ENCODE assay signal across 16 cellular contexts in genomic region chr1:51624851-51625250, GRCh38. TPM values are rescaled to one million over a fixed set of nuclear protein-coding genes. Genes with fewer than 3 reads are reported as not detected.
DNase-seq lines count a peak whose midpoint lies in the region; FAIRE-seq and TF ChIP-seq lines count a peak whose summit lies in the region.
"Had no signal": no experiment of that assay in that cellular context is flagged by ENCODE, and none has a peak within 500 bp of the region (broad histone marks: within the 10 kb centered on the region; RNA-seq: fewer than 3 reads in every experiment).

No MANE protein-coding gene starts in this region.

- no peak overlapping the region for H2AK5ac ChIP-seq in mesenchymal stem cell (ENCODE audit: low read length, severe bottlenecking)

- H2BK15ac ChIP-seq in mesenchymal stem cell (ENCODE audit: low read depth, poor library complexity, severe bottlenecking): no peak overlapping the region

- H3K18ac ChIP-seq in mesenchymal stem cell (ENCODE audit: low read depth in 1 of 2, low read length in 2 of 2): no peak overlapping the region

- DNase-seq in GM19239 (ENCODE audit: insufficient read length, low spot score) (no peak), mesenchymal stem cell (peak; percentile 20), HuH-7 (ENCODE audit: low spot score) (no peak), RKO (ENCODE audit: low spot score) (no peak), posterior vena cava (ENCODE audit: low spot score) (no peak), NCI-H748 (lab: John Stamatoyannopoulos, UW; ENCODE audit: unreplicated experiment) (no peak)
- DNase-seq: activated CD4-positive, alpha-beta T cell treated with anti-CD3 and anti-CD28 coated beads, Interleukin-2, amount 10 ng/mL, durations not matched to agents 24 days and 14 days; activated T-cell treated with anti-CD3 and anti-CD28 coated beads, Interleukin-2, amount 50 U/mL, for 4 hours; aorta; DMS79; MM.1S; NCI-H2107; nucleus accumbens; spleen had no signal

- H4K91ac ChIP-seq in mesenchymal stem cell (ENCODE audit: low read length): no peak overlapping the region

- no peak overlapping the region for H2BK5ac ChIP-seq in mesenchymal stem cell (ENCODE audit: low read depth, low read length, poor library complexity, severe bottlenecking)

- TF ChIP-seq CTCF in 22Rv1 (IDR thresholded peaks at IDR 0.05): no peak

- no peaks in the 10 kb centered on the region for H3K36me3 ChIP-seq in mesenchymal stem cell (ENCODE audit: control insufficient read depth in 1 of 2, insufficient read depth in 2 of 2, low read depth in 1 of 2, low read length in 2 of 2)
- H3K36me3 ChIP-seq: spleen had no signal

- intact Hi-C loops in posterior vena cava (cut with DNase I): loop anchor here in 1 of 2 donors (5.0 kb wide), 1 partner anchor 142 kb away; no protein-coding TSS in a partner anchor

- FAIRE-seq in GM19239 (lab: Jason Lieb, UNC): peak; percentile 40

- H3K9ac ChIP-seq in mesenchymal stem cell (ENCODE audit: low read length): no peak overlapping the region

- H2BK120ac ChIP-seq in mesenchymal stem cell (ENCODE audit: low read depth, low read length): no peak overlapping the region

- no peaks in the 10 kb centered on the region for H3K9me3 ChIP-seq in mesenchymal stem cell (ENCODE audit: control insufficient read depth, low read length)
- H3K9me3 ChIP-seq: spleen had no signal

- WGBS in mesenchymal stem cell: no CpG with 5 or more reads among the region's 1 CpG

- no peak overlapping the region for H3K14ac ChIP-seq in mesenchymal stem cell (ENCODE audit: low read length in 2 of 2)

- H4K8ac ChIP-seq in mesenchymal stem cell (ENCODE audit: low read length): no peak overlapping the region

- no peak overlapping the region for H2AFZ ChIP-seq in mesenchymal stem cell (ENCODE audit: low read depth, low read length)

- H3K27ac ChIP-seq in 22Rv1: peak overlapping the region; percentile 39
- H3K27ac ChIP-seq in angular gyrus (ENCODE audit: low read depth, low read length): peak overlapping the region; percentile 45
- no peak overlapping the region for H3K27ac ChIP-seq in mesenchymal stem cell (ENCODE audit: low read length, poor library complexity, severe bottlenecking)

- H3K4me1 ChIP-seq in mesenchymal stem cell (ENCODE audit: control insufficient read depth, insufficient read depth, low read depth, low read length): peaks cover 2% of the 10 kb centered on the region

- no peaks in the 10 kb centered on the region for H3K27me3 ChIP-seq in mesenchymal stem cell (ENCODE audit: control insufficient read depth in 1 of 2, insufficient read depth in 1 of 2, low read length in 2 of 2)
- H3K27me3 ChIP-seq: spleen had no signal

- no peak overlapping the region for H2BK12ac ChIP-seq in mesenchymal stem cell (ENCODE audit: low read length in 2 of 2)

- no peak overlapping the region for H3K4me2 ChIP-seq in mesenchymal stem cell (ENCODE audit: low read length, poor library complexity, severe bottlenecking)

- no peak overlapping the region for H3K4ac ChIP-seq in mesenchymal stem cell (ENCODE audit: low read depth in 1 of 2, low read length in 2 of 2)

- no peak overlapping the region for H3K4me3 ChIP-seq in mesenchymal stem cell (ENCODE audit: insufficient read depth in 1 of 2, low read depth in 1 of 2, low read length in 2 of 2)
- H3K4me3 ChIP-seq: spleen had no signal

- H3K79me1 ChIP-seq in mesenchymal stem cell (replicated peaks; ENCODE audit: low read length, poor library complexity, severe bottlenecking): peaks cover 19% of the 10 kb centered on the region

- no peak overlapping the region for H3K23ac ChIP-seq in mesenchymal stem cell (ENCODE audit: low read length in 2 of 2)

RNA-seq across cellular contexts. Expression of gene OSBPL9, which starts 8.0 kb away (rescaled TPM):
- polyA plus RNA-seq in mesenchymal stem cell (2013, experiment 1 of 2): 48.8 TPM
- polyA plus RNA-seq in mesenchymal stem cell (2013, experiment 2 of 2): 49.0 TPM
- total RNA-seq in posterior vena cava: 10 to 100 TPM; 73.1 to 84.5 TPM
